ENCODE assay signal across 21 cellular contexts in genomic region chrX:149898554-149898953, GRCh38. TPM values are rescaled to one million over a fixed set of nuclear protein-coding genes. Genes with fewer than 3 reads are reported as not detected.
DNase-seq lines count a peak whose midpoint lies in the region; ATAC-seq, FAIRE-seq and TF ChIP-seq lines count a peak whose summit lies in the region.
"Had no signal": no experiment of that assay in that cellular context is flagged by ENCODE, and none has a peak within 500 bp of the region (broad histone marks: within the 10 kb centered on the region; RNA-seq: fewer than 3 reads in every experiment).

No MANE protein-coding gene starts in this region.

- no peaks in the 10 kb centered on the region for H3K27me3 ChIP-seq in GM12878 (replicated peaks in 1 of 2; ENCODE audit: control insufficient read depth in 2 of 2, insufficient read depth in 2 of 2, low read length in 1 of 2)
- H3K27me3 ChIP-seq: BLaER1 had no signal

- ATAC-seq in activated CD8-positive, alpha-beta memory T cell treated with anti-CD3 and anti-CD28 coated beads, Interleukin-2, amount 10 ng/mL, durations not matched to agents 7 days and 5 days: peak; percentile 16
- ATAC-seq in GM18867 (IDR thresholded peaks at IDR 0.05; ENCODE audit: unreplicated experiment): peak; percentile 62
- ATAC-seq in GM12878: peak; percentile 79
- ATAC-seq: CD8-positive, alpha-beta T cell had no signal

- no peak overlapping the region for H3K4me3 Mint-ChIP-seq in activated CD8-positive, alpha-beta memory T cell treated with anti-CD3 and anti-CD28 coated beads, Interleukin-2, amount 10 ng/mL, durations not matched to agents 7 days and 5 days
- no peak overlapping the region for H3K4me3 Mint-ChIP-seq in chondrocyte (ENCODE audit: unreplicated experiment)
- H3K4me3 Mint-ChIP-seq: CD8-positive, alpha-beta T cell had no signal

- no peak overlapping the region for H3K27ac ChIP-seq in GM12878 (ENCODE audit: control insufficient read depth, insufficient read depth)
- H3K27ac ChIP-seq: BLaER1, SK-N-MC had no signal

- 86% methylated on average over 1 of the region's 1 CpG for WGBS in GM12878 (ENCODE audit: insufficient coverage, insufficient replicate concordance, low lambda C conversion rate, missing lambda C conversion rate)

- POLR2A ChIA-PET in GM12878 (lab: Charles Lee): interaction anchor here (1.4 kb wide), 1 partner anchor 11 kb away, joined by 3 read pairs; no protein-coding TSS in a partner anchor

- no peak overlapping the region for H2AFZ ChIP-seq in GM12878 (ENCODE audit: control insufficient read depth, low read depth, low read length)

- no peak for DNase-seq in activated CD8-positive, alpha-beta memory T cell treated with anti-CD3 and anti-CD28 coated beads, Interleukin-2, amount 10 ng/mL, durations not matched to agents 7 days and 5 days
- no peak for DNase-seq in activated CD8-positive, alpha-beta memory T cell treated with anti-CD3 and anti-CD28 coated beads, Interleukin-2, amount 50 U/mL, for 48 hours
- no peak for DNase-seq in GM12891 (ENCODE audit: insufficient read length, low spot score)
- no peak for DNase-seq in GM12878 (ENCODE audit: low read depth, low spot score)
- DNase-seq in chondrocyte (ENCODE audit: low spot score): no peak
- DNase-seq in occipital lobe (lab: John Stamatoyannopoulos, UW): no peak
- DNase-seq in C1 segment of cervical spinal cord (lab: John Stamatoyannopoulos, UW): no peak
- DNase-seq: Calu3; CD8-positive, alpha-beta T cell; NCI-H1092 treated with DMSO at 0.1 percent for 48 hours; NCI-H146; NCI-H2081 treated with DMSO at 0.1 percent for 48 hours; NCI-H446 treated with DMSO at 0.1 percent for 48 hours; NCI-H69; SHP77 had no signal

- TF ChIP-seq RAD21 in GM12878 (IDR thresholded peaks at IDR 0.05; ENCODE audit: insufficient read depth, low read depth, low read length): no peak

- H3K79me2 ChIP-seq in GM12878 (ENCODE audit: control insufficient read depth, insufficient read depth, low read length): no peaks in the 10 kb centered on the region

- no peaks in the 10 kb centered on the region for H3K36me3 ChIP-seq in GM12878 (ENCODE audit: control insufficient read depth in 2 of 2, insufficient read depth in 2 of 2, low read length in 1 of 2)
- H3K36me3 ChIP-seq: BLaER1 had no signal

- no peak overlapping the region for H3K4me3 ChIP-seq in GM12878
- H3K4me3 ChIP-seq: BLaER1, SK-N-MC had no signal

- H3K4me1 Mint-ChIP-seq in activated CD8-positive, alpha-beta memory T cell treated with anti-CD3 and anti-CD28 coated beads, Interleukin-2, amount 10 ng/mL, durations not matched to agents 7 days and 5 days: peaks cover 6% of the 10 kb centered on the region
- H3K4me1 Mint-ChIP-seq in chondrocyte (ENCODE audit: low read depth): no peaks in the 10 kb centered on the region

- no peak for TF ChIP-seq POLR2A in GM12891 (IDR thresholded peaks at IDR 0.05; ENCODE audit: low read depth, low read length)
- no peak for TF ChIP-seq POLR2A in GM12878 (IDR thresholded peaks at IDR 0.05; ENCODE audit: low read depth, low read length)

- RAD21 ChIA-PET in GM12878 (lab: Charles Lee; ENCODE audit: unreplicated experiment): no interaction called here

- no peak overlapping the region for H3K27ac Mint-ChIP-seq in activated CD8-positive, alpha-beta memory T cell treated with anti-CD3 and anti-CD28 coated beads, Interleukin-2, amount 10 ng/mL, durations not matched to agents 7 days and 5 days
- H3K27ac Mint-ChIP-seq in chondrocyte (ENCODE audit: unreplicated experiment): no peak overlapping the region
- H3K27ac Mint-ChIP-seq: CD8-positive, alpha-beta T cell had no signal

- intact Hi-C loops in GM12878 (cut with micrococcal nuclease; ENCODE audit: unreplicated experiment): no loop called here

- no peaks in the 10 kb centered on the region for H3K9me3 Mint-ChIP-seq in activated CD8-positive, alpha-beta memory T cell treated with anti-CD3 and anti-CD28 coated beads, Interleukin-2, amount 10 ng/mL, durations not matched to agents 7 days and 5 days (ENCODE audit: low read depth)
- H3K9me3 Mint-ChIP-seq in chondrocyte (ENCODE audit: low read depth): peaks cover 8% of the 10 kb centered on the region
- H3K9me3 Mint-ChIP-seq: CD8-positive, alpha-beta T cell had no signal

- peak; percentile 88 for FAIRE-seq in GM12891 (lab: Jason Lieb, UNC)
- no peak for FAIRE-seq in GM12878 (lab: Jason Lieb, UNC)
- FAIRE-seq: H54, RCC 7860 had no signal

- SMC1A ChIA-PET in GM12878 (lab: Charles Lee; ENCODE audit: uncharacterized antibody, unreplicated experiment): interaction anchor here (1.1 to 3.2 kb wide), 3 partner anchors 8 to 18 kb away, joined by 3 to 8 read pairs (median 3); no protein-coding TSS in a partner anchor

- TF ChIP-seq CTCF in GM12878 (IDR thresholded peaks at IDR 0.05 in 2 of 3, conservative IDR thresholded peaks at IDR 0.05 in 1 of 3; ENCODE audit: control insufficient read depth in 2 of 3, extremely low read depth in 1 of 3, insufficient read depth in 1 of 3, low read depth in 3 of 3, low read length in 3 of 3) (no peak), chondrocyte (IDR thresholded peaks at IDR 0.05) (no peak)

- H4K20me1 ChIP-seq in GM12878 (ENCODE audit: control insufficient read depth, insufficient read depth): no peaks in the 10 kb centered on the region
- H4K20me1 ChIP-seq: BLaER1 had no signal

- H3K36me3 Mint-ChIP-seq in activated CD8-positive, alpha-beta memory T cell treated with anti-CD3 and anti-CD28 coated beads, Interleukin-2, amount 10 ng/mL, durations not matched to agents 7 days and 5 days: peaks cover 6% of the 10 kb centered on the region
- H3K36me3 Mint-ChIP-seq in chondrocyte (ENCODE audit: low read depth): no peaks in the 10 kb centered on the region
- H3K36me3 Mint-ChIP-seq: CD8-positive, alpha-beta T cell had no signal

- H3K27me3 Mint-ChIP-seq in activated CD8-positive, alpha-beta memory T cell treated with anti-CD3 and anti-CD28 coated beads, Interleukin-2, amount 10 ng/mL, durations not matched to agents 7 days and 5 days: peaks cover 4% of the 10 kb centered on the region
- H3K27me3 Mint-ChIP-seq in chondrocyte (ENCODE audit: low read depth): peaks cover 2% of the 10 kb centered on the region

- no peaks in the 10 kb centered on the region for H3K4me1 ChIP-seq in GM12878 (ENCODE audit: control insufficient read depth, insufficient read depth, low read length)
- H3K4me1 ChIP-seq: BLaER1 had no signal

- no peak overlapping the region for H3K9ac ChIP-seq in GM12878 (ENCODE audit: control insufficient read depth, insufficient read depth, low read length)
- H3K9ac ChIP-seq: BLaER1 had no signal

- no TSS peak for BruUV-seq in GM12878 (replicated peaks; lab: Mats Ljungman, UMichigan)

- no peak overlapping the region for H3K4me2 ChIP-seq in GM12878 (ENCODE audit: control insufficient read depth, insufficient read depth)
- H3K4me2 ChIP-seq: BLaER1 had no signal

- CTCF ChIA-PET in activated CD8-positive, alpha-beta memory T cell treated with anti-CD3 and anti-CD28 coated beads, Interleukin-2, amount 10 ng/mL, durations not matched to agents 7 days and 5 days (lab: Charles Lee): no interaction called here
- CTCF ChIA-PET in GM12878 (lab: Yijun Ruan, JAX): interaction anchor here (1.0 kb wide), 1 partner anchor 18 kb away, joined by 3 read pairs; no protein-coding TSS in a partner anchor

- TF ChIP-seq EP300 in GM12878 (IDR thresholded peaks at IDR 0.05; ENCODE audit: borderline replicate concordance in 1 of 2, control insufficient read depth in 1 of 2, low read depth in 2 of 2, low read length in 2 of 2): no peak

- in situ Hi-C loops in GM12878 (cut with MboI): no loop called here

- no peaks in the 10 kb centered on the region for H3K9me3 ChIP-seq in GM12878 (replicated peaks; ENCODE audit: control insufficient read depth, insufficient read depth, low read length)
- H3K9me3 ChIP-seq: BLaER1 had no signal

RNA-seq across cellular contexts. Expression of gene MAGEA8, which starts 17.6 kb away (rescaled TPM):
- total RNA-seq in activated CD8-positive, alpha-beta memory T cell treated with anti-CD3 and anti-CD28 coated beads, Interleukin-2, amount 10 ng/mL, durations not matched to agents 7 days and 5 days: not detected
- not detected for polyA plus RNA-seq in GM12891 (2012; ENCODE audit: low read depth, missing spikeins)
- total RNA-seq in GM12878 (2013; cell fraction: nucleolus; rRNA removed): 0.27 and 0.38 TPM in 2 replicates
- total RNA-seq in GM12878 (2014; rRNA removed) (not detected in 2 replicates), GM12878 (2014; rRNA removed; fragmentation: Illumina TruSeq; extraction: Trizol) (not detected in 2 replicates), GM12878 (2021) (not detected in 2 replicates), chondrocyte (not detected in 3 replicates), occipital lobe (not detected)
- not detected for polyA plus RNA-seq in GM12878 (2011; ENCODE audit: low read depth)
- polyA plus RNA-seq in GM12878 (2011; rRNA removed) (0.04 and 0.20 TPM in 2 replicates), GM12878 (2014; fragmentation: Illumina TruSeq; extraction: Trizol) (0.06 TPM in 1 of 2 replicates, not detected in the other), GM12878 (2014; fragmentation: Nextera tagmentation; extraction: Ambion mirVana) (under 1 TPM in 1 of 2 experiments, not detected in 1; 0.13 TPM), GM12878 (2014; rRNA removed) (not detected in 2 replicates), GM12878 (2016; fragmentation: Nextera tagmentation; extraction: Ambion mirVana) (not detected)
- 0.06 and 0.07 TPM in 2 replicates for polyA plus RNA-seq in GM12878 (2011; cell fraction: cytosol; rRNA removed)
- polyA plus RNA-seq in GM12878 (2011; cell fraction: nucleus; rRNA removed): 0.09 and 0.12 TPM in 2 replicates
- polyA plus RNA-seq in GM12878 (2012): not detected in 2 replicates
- polyA minus RNA-seq in GM12878 (2011; rRNA and poly(A)+ RNA removed): 0.29 TPM in 1 of 2 replicates, not detected in the other
- polyA minus RNA-seq in GM12878 (2011; cell fraction: cytosol; rRNA and poly(A)+ RNA removed): not detected in 2 replicates
- not detected in 2 replicates for polyA minus RNA-seq in GM12878 (2011; cell fraction: nucleus; rRNA and poly(A)+ RNA removed)
- total RNA-seq: A673; Calu3; CD8-positive, alpha-beta T cell had no signal

RNA-seq across cellular contexts. Expression of gene HSFX4, which starts 30.8 kb away (rescaled TPM):
- under 1 TPM in 1 of 2 experiments, not detected in 1; 0.37 TPM for total RNA-seq in activated CD8-positive, alpha-beta memory T cell treated with anti-CD3 and anti-CD28 coated beads, Interleukin-2, amount 10 ng/mL, durations not matched to agents 7 days and 5 days
- 0.49 TPM for polyA plus RNA-seq in GM12891 (2012; ENCODE audit: low read depth, missing spikeins)
- total RNA-seq in GM12878 (2013; cell fraction: nucleolus; rRNA removed): not detected in 2 replicates
- total RNA-seq in GM12878 (2014; rRNA removed): 0.16 TPM in 1 of 2 replicates, not detected in the other
- total RNA-seq in GM12878 (2014; rRNA removed; fragmentation: Illumina TruSeq; extraction: Trizol): not detected in 2 replicates
- not detected in 2 replicates for total RNA-seq in GM12878 (2021)
- not detected for polyA plus RNA-seq in GM12878 (2011; ENCODE audit: low read depth)
- polyA plus RNA-seq in GM12878 (2011; rRNA removed): not detected in 2 replicates
- polyA plus RNA-seq in GM12878 (2011; cell fraction: cytosol; rRNA removed): not detected in 2 replicates
- polyA plus RNA-seq in GM12878 (2011; cell fraction: nucleus; rRNA removed): not detected in 2 replicates
- polyA plus RNA-seq in GM12878 (2012): not detected in 2 replicates
- polyA plus RNA-seq in GM12878 (2014; fragmentation: Illumina TruSeq; extraction: Trizol): 0.44 TPM in 1 of 2 replicates, not detected in the other
- under 1 TPM; 0.11 to 0.21 TPM for polyA plus RNA-seq in GM12878 (2014; fragmentation: Nextera tagmentation; extraction: Ambion mirVana)
- polyA plus RNA-seq in GM12878 (2014; rRNA removed): 0.13 TPM in 1 of 2 replicates, not detected in the other
- under 1 TPM; 0.21 to 0.24 TPM for polyA plus RNA-seq in GM12878 (2016; fragmentation: Nextera tagmentation; extraction: Ambion mirVana)
- polyA minus RNA-seq in GM12878 (2011; rRNA and poly(A)+ RNA removed): not detected in 2 replicates
- not detected in 2 replicates for polyA minus RNA-seq in GM12878 (2011; cell fraction: cytosol; rRNA and poly(A)+ RNA removed)
- not detected in 2 replicates for polyA minus RNA-seq in GM12878 (2011; cell fraction: nucleus; rRNA and poly(A)+ RNA removed)
- not detected in 3 replicates for total RNA-seq in chondrocyte
- not detected for total RNA-seq in occipital lobe
- total RNA-seq: A673; Calu3; CD8-positive, alpha-beta T cell had no signal

RNA-seq across cellular contexts. Expression of gene EOLA2, which starts 39.7 kb away (rescaled TPM):
- 10 to 100 TPM; 53.4 to 73.7 TPM for total RNA-seq in activated CD8-positive, alpha-beta memory T cell treated with anti-CD3 and anti-CD28 coated beads, Interleukin-2, amount 10 ng/mL, durations not matched to agents 7 days and 5 days
- 36.6 TPM for polyA plus RNA-seq in GM12891 (2012; ENCODE audit: low read depth, missing spikeins)
- 22.8 and 33.9 TPM in 2 replicates for total RNA-seq in GM12878 (2013; cell fraction: nucleolus; rRNA removed)
- total RNA-seq in GM12878 (2014; rRNA removed): 28.7 and 38.6 TPM in 2 replicates
- total RNA-seq in GM12878 (2014; rRNA removed; fragmentation: Illumina TruSeq; extraction: Trizol): 22.5 and 23.9 TPM in 2 replicates
- 41.0 and 48.7 TPM in 2 replicates for total RNA-seq in GM12878 (2021)
- polyA plus RNA-seq in GM12878 (2011; ENCODE audit: low read depth): 28.2 TPM
- polyA plus RNA-seq in GM12878 (2011; rRNA removed): 38.0 and 44.1 TPM in 2 replicates
- polyA plus RNA-seq in GM12878 (2011; cell fraction: cytosol; rRNA removed): 45.9 and 59.4 TPM in 2 replicates
- polyA plus RNA-seq in GM12878 (2011; cell fraction: nucleus; rRNA removed): 88.1 and 90.0 TPM in 2 replicates
- polyA plus RNA-seq in GM12878 (2012): 36.8 and 42.6 TPM in 2 replicates
- 28.0 and 35.8 TPM in 2 replicates for polyA plus RNA-seq in GM12878 (2014; fragmentation: Illumina TruSeq; extraction: Trizol)
- 10 to 100 TPM; 26.9 to 37.0 TPM for polyA plus RNA-seq in GM12878 (2014; fragmentation: Nextera tagmentation; extraction: Ambion mirVana)
- polyA plus RNA-seq in GM12878 (2014; rRNA removed): 53.7 and 54.2 TPM in 2 replicates
- 10 to 100 TPM; 55.4 to 55.8 TPM for polyA plus RNA-seq in GM12878 (2016; fragmentation: Nextera tagmentation; extraction: Ambion mirVana)
- polyA minus RNA-seq in GM12878 (2011; rRNA and poly(A)+ RNA removed): 23.2 and 31.1 TPM in 2 replicates
- polyA minus RNA-seq in GM12878 (2011; cell fraction: cytosol; rRNA and poly(A)+ RNA removed): 9.1 and 13.8 TPM in 2 replicates
- 24.4 and 27.0 TPM in 2 replicates for polyA minus RNA-seq in GM12878 (2011; cell fraction: nucleus; rRNA and poly(A)+ RNA removed)
- 38.9 to 46.6 TPM (median 39.2 TPM) in 3 replicates for total RNA-seq in chondrocyte
- 11.4 TPM for total RNA-seq in occipital lobe

Comparison
In these comparisons a context has a peak if more than half of its experiments do, and no peak if none do; other contexts are left out.
1. ATAC-seq: peak in every context shown above with its lines; median percentile 79 in GM12878; 62 in GM18867; 16 in activated CD8-positive, alpha-beta memory T cell treated with anti-CD3 and anti-CD28 coated beads, Interleukin-2, amount 10 ng/mL, durations not matched to agents 7 days and 5 days.